25 cellular contexts compared by ENCODE assay signal in genomic region chr10:568848-569247, GRCh38.
"Had no signal": no experiment of that assay in that cellular context is flagged by ENCODE, and none has a peak within 500 bp of the region (broad histone marks: within the 10 kb centered on the region; RNA-seq: fewer than 3 reads in every experiment).

No MANE protein-coding gene starts in this region.

- H3K4me3 ChIP-seq: colonic mucosa, esophagus squamous epithelium, gastrocnemius medialis, heart right ventricle, left lung, lung had no signal

- H3K27ac ChIP-seq: colonic mucosa, epithelial cell of prostate, esophagus squamous epithelium, gastrocnemius medialis, heart right ventricle, left lung had no signal

- DNase-seq: colonic mucosa; cortex of kidney; effector CD8-positive, alpha-beta T cell; effector memory CD8-positive, alpha-beta T cell; endodermal cell; erythroblast; esophagus squamous epithelium; foreskin fibroblast; foreskin melanocyte; gastrocnemius medialis; glutamatergic neuron; heart right ventricle; hippocampal formation; left cardiac atrium; left lung; left ventricle myocardium superior; mammary epithelial cell; mesendoderm; midbrain had no signal

- H3K36me3 ChIP-seq: colonic mucosa, esophagus squamous epithelium, gastrocnemius medialis, heart right ventricle, left lung had no signal

- H3K4me1 ChIP-seq: colonic mucosa, gastrocnemius medialis, left lung had no signal

- H3K9me3 ChIP-seq: colonic mucosa, gastrocnemius medialis had no signal

- ATAC-seq: effector memory CD8-positive, alpha-beta T cell; esophagus mucosa; gastrocnemius medialis; heart right ventricle; left cardiac atrium; left lung; left ventricle myocardium superior had no signal

- FAIRE-seq: endometrium, islet of Langerhans, keratinocyte had no signal

- H3K27me3 ChIP-seq: colonic mucosa, esophagus squamous epithelium, gastrocnemius medialis, heart right ventricle, left lung had no signal
